Comparison of ENCODE assay signal across 1 cellular context in the genomic region with DNA sequence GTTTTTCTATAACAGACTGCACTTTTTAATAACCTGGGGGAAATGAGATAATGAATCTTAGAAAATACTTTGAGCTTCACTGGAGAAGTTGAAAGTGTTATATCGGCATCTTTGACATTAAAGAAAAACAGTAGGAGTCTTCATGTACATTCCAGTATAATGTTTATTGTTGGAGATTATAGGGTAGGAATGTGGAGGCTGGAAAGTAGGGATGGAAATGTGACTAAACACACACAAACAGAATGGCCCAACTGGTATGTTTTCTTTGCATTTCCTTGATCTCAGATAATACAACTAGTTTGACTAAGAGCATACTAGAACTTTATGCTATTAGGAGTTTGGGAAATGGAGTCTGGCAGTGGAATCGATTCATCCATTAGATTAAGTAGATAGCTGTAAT.
TF ChIP-seq lines count a peak whose summit lies in the region.

No MANE protein-coding gene starts in this region.

TF ChIP-seq in HepG2, 621 proteins besides CTCF, POLR2A, EP300 and RAD21:
- TF ChIP-seq NFE2 (CRISPR knock-in tag; IDR thresholded peaks at IDR 0.05) (no peak), ELF4 (CRISPR knock-in tag; IDR thresholded peaks at IDR 0.05; ENCODE audit: borderline replicate concordance) (0 out of 2 replicates have a peak, but pooled peaks have one; percentile 30), ZNF567 (CRISPR knock-in tag; IDR thresholded peaks at IDR 0.05; ENCODE audit: borderline replicate concordance) (no peak), HOXA9 (CRISPR knock-in tag; IDR thresholded peaks at IDR 0.05; ENCODE audit: borderline replicate concordance) (no peak)
TF ChIP-seq in HepG2: peak in this region for 1.
